ENCODE assay signal across 8 cellular contexts in genomic region chr1:16009030-16009460, GRCh38. TPM values are rescaled to one million over a fixed set of nuclear protein-coding genes. Genes with fewer than 3 reads are reported as not detected.
DNase-seq lines count a peak whose midpoint lies in the region; ATAC-seq and TF ChIP-seq lines count a peak whose summit lies in the region.

No MANE protein-coding gene starts in this region.

- H3K4me2 ChIP-seq in MM.1S (ENCODE audit: low read depth, low read length), result no peak overlapping the region

- TF ChIP-seq POLR2A in heart left ventricle (IDR thresholded peaks at IDR 0.05) (no peak), GM18505 (IDR thresholded peaks at IDR 0.05; ENCODE audit: borderline replicate concordance, extremely low read depth, insufficient read depth, insufficient read length) (no peak)

- H3K27ac ChIP-seq in MM.1S (ENCODE audit: low read length) (no peak overlapping the region), heart left ventricle (no peak overlapping the region)

- H3F3A ChIP-seq in MM.1S (ENCODE audit: insufficient read depth, low read length), result no peaks in the 10 kb centered on the region

- no peak overlapping the region for H3K4me3 Mint-ChIP-seq in activated naive CD8-positive, alpha-beta T cell treated with anti-CD3 and anti-CD28 coated beads, Interleukin-2, amount 10 ng/mL, durations not matched to agents 7 days and 5 days

- peaks cover 7% of the 10 kb centered on the region for H3K4me1 Mint-ChIP-seq in activated naive CD8-positive, alpha-beta T cell treated with anti-CD3 and anti-CD28 coated beads, Interleukin-2, amount 10 ng/mL, durations not matched to agents 7 days and 5 days

- H3K4me1 ChIP-seq in MM.1S (ENCODE audit: low read length) (peaks cover 5% of the 10 kb centered on the region; the same call in 1 of the 2 replicates), heart left ventricle (peaks cover 0 to 22% (median 15%) of the 10 kb centered on the region in 12 donors)

- TF ChIP-seq CTCF in MM.1S (IDR thresholded peaks at IDR 0.05; ENCODE audit: low read length), result peak; percentile 96
- TF ChIP-seq CTCF in heart left ventricle (IDR thresholded peaks at IDR 0.05), result peak; percentile 94 to 99 (median 97)

- H3K4me3 ChIP-seq in MM.1S (ENCODE audit: low read length), result no peak overlapping the region
- H3K4me3 ChIP-seq in heart left ventricle, result no peak overlapping the region

- H3K9me3 ChIP-seq in MM.1S (replicated peaks; ENCODE audit: insufficient read depth, low read length) (no peaks in the 10 kb centered on the region), heart left ventricle (no peaks in the 10 kb centered on the region)

- H3K36me3 ChIP-seq in MM.1S (replicated peaks; ENCODE audit: insufficient read depth, low read length), result no peaks in the 10 kb centered on the region
- H3K36me3 ChIP-seq in heart left ventricle, result no peaks in the 10 kb centered on the region

- H2AFZ ChIP-seq in MM.1S (ENCODE audit: low read length), result no peak overlapping the region

- H3K9ac ChIP-seq in MM.1S (ENCODE audit: low read length), result no peak overlapping the region

- POLR2A ChIA-PET in activated naive CD8-positive, alpha-beta T cell treated with anti-CD3 and anti-CD28 coated beads, Interleukin-2, amount 10 ng/mL, durations not matched to agents 7 days and 5 days (lab: Charles Lee), result no interaction called here

- H3K27ac Mint-ChIP-seq in activated naive CD8-positive, alpha-beta T cell treated with anti-CD3 and anti-CD28 coated beads, Interleukin-2, amount 10 ng/mL, durations not matched to agents 7 days and 5 days, result no peak overlapping the region

- H3K27me3 ChIP-seq in MM.1S (replicated peaks; ENCODE audit: insufficient read depth, low read length), result peaks cover 19% of the 10 kb centered on the region
- peaks cover 0 to 5% (median 0%) of the 10 kb centered on the region in 9 donors for H3K27me3 ChIP-seq in heart left ventricle

- DNase-seq in G401 (ENCODE audit: low spot score) (peak; percentile 93), MM.1S (peak; percentile 55), SW480 (ENCODE audit: low spot score) (peak; percentile 62), heart left ventricle (peak; percentile 76 to 88 (median 79)), renal cortical epithelial cell (ENCODE audit: low read depth) (peak; percentile 47)
- peak; percentile 73 for DNase-seq in activated naive CD8-positive, alpha-beta T cell treated with anti-CD3 and anti-CD28 coated beads, Interleukin-2, amount 10 ng/mL, durations not matched to agents 7 days and 5 days

- no peaks in the 10 kb centered on the region for H3K36me3 Mint-ChIP-seq in activated naive CD8-positive, alpha-beta T cell treated with anti-CD3 and anti-CD28 coated beads, Interleukin-2, amount 10 ng/mL, durations not matched to agents 7 days and 5 days

- peaks cover 10% of the 10 kb centered on the region for H3K27me3 Mint-ChIP-seq in activated naive CD8-positive, alpha-beta T cell treated with anti-CD3 and anti-CD28 coated beads, Interleukin-2, amount 10 ng/mL, durations not matched to agents 7 days and 5 days

- 0 to 3% (median 1%) methylated on average over 4 of the region's 4 CpGs for WGBS in heart left ventricle, 4 donors

- H3K9me3 Mint-ChIP-seq in activated naive CD8-positive, alpha-beta T cell treated with anti-CD3 and anti-CD28 coated beads, Interleukin-2, amount 10 ng/mL, durations not matched to agents 7 days and 5 days, result no peaks in the 10 kb centered on the region

- no peaks in the 10 kb centered on the region for H3K9me2 ChIP-seq in MM.1S (replicated peaks; ENCODE audit: insufficient read depth, low read length)

- H4K20me1 ChIP-seq in MM.1S (ENCODE audit: insufficient read depth, low read length), result no peaks in the 10 kb centered on the region

- peak; percentile 43 for ATAC-seq in activated naive CD8-positive, alpha-beta T cell treated with anti-CD3 and anti-CD28 coated beads, Interleukin-2, amount 10 ng/mL, durations not matched to agents 7 days and 5 days (ENCODE audit: low read depth)
- ATAC-seq in heart left ventricle (peak in 2 of 4 donors; percentile 3 to 19), GM18505 (IDR thresholded peaks at IDR 0.05; ENCODE audit: unreplicated experiment) (no peak), HG03520 (IDR thresholded peaks at IDR 0.05; ENCODE audit: unreplicated experiment) (no peak)

- no peaks in the 10 kb centered on the region for H3K79me2 ChIP-seq in MM.1S (ENCODE audit: low read length)

- in situ Hi-C loops in G401 (cut with HindIII; ENCODE audit: low sequenced_read_pairs), result no loop called here

- intact Hi-C loops in heart left ventricle (cut with DNase I), result loop anchor here (1.0 to 5.0 kb wide), 7 partner anchors 23 to 48 kb away; no protein-coding TSS in a partner anchor

RNA-seq across cellular contexts. Expression of gene SRARP, which starts 5.0 kb away (rescaled TPM):
- not detected in 2 replicates for total RNA-seq in G401 (2014; rRNA removed; shearing (Covaris generic))
- total RNA-seq in activated naive CD8-positive, alpha-beta T cell treated with anti-CD3 and anti-CD28 coated beads, Interleukin-2, amount 10 ng/mL, durations not matched to agents 7 days and 5 days, result not detected
- total RNA-seq in heart left ventricle, result 1 to 10 TPM in 1 of 9 donors, under 1 TPM in 7, not detected in 1; 0.08 to 1.7 (median 0.21) TPM
- polyA plus RNA-seq in heart left ventricle, result 1 to 10 TPM in 1 of 2 donors, under 1 TPM in 1; 0.32 to 1.1 TPM
- not detected in 2 replicates for total RNA-seq in renal cortical epithelial cell

RNA-seq across cellular contexts. Expression of gene HSPB7, which starts 8.8 kb away (rescaled TPM):
- total RNA-seq in G401 (2014; rRNA removed; shearing (Covaris generic)), result 3.2 and 7.1 TPM in 2 replicates
- not detected for total RNA-seq in activated naive CD8-positive, alpha-beta T cell treated with anti-CD3 and anti-CD28 coated beads, Interleukin-2, amount 10 ng/mL, durations not matched to agents 7 days and 5 days
- total RNA-seq in heart left ventricle (over 10,000 TPM in 1 of 9 donors, 1,000 to 10,000 TPM in 8; 2,598 to 10,910 (median 4,655) TPM), renal cortical epithelial cell (0.35 TPM in 2 replicates)
- 1,000 to 10,000 TPM; 7,048 to 8,299 TPM for polyA plus RNA-seq in heart left ventricle

RNA-seq across cellular contexts. Expression of gene CLCNKA, which starts 12.8 kb away (rescaled TPM):
- 0.31 and 1.1 TPM in 2 replicates for total RNA-seq in G401 (2014; rRNA removed; shearing (Covaris generic))
- total RNA-seq in activated naive CD8-positive, alpha-beta T cell treated with anti-CD3 and anti-CD28 coated beads, Interleukin-2, amount 10 ng/mL, durations not matched to agents 7 days and 5 days, result not detected
- 1 to 10 TPM in 1 of 9 donors, under 1 TPM in 6, not detected in 2; 0.25 to 1.1 (median 0.53) TPM for total RNA-seq in heart left ventricle
- under 1 TPM; 0.25 to 0.95 TPM for polyA plus RNA-seq in heart left ventricle
- total RNA-seq in renal cortical epithelial cell, result 0.20 TPM in 1 of 2 replicates, not detected in the other

RNA-seq across cellular contexts. Expression of gene ZBTB17, which starts 33.1 kb away (rescaled TPM):
- 32.8 and 43.4 TPM in 2 replicates for total RNA-seq in G401 (2014; rRNA removed; shearing (Covaris generic))
- total RNA-seq in activated naive CD8-positive, alpha-beta T cell treated with anti-CD3 and anti-CD28 coated beads, Interleukin-2, amount 10 ng/mL, durations not matched to agents 7 days and 5 days, result 10 to 100 TPM; 46.4 to 47.6 TPM
- total RNA-seq in heart left ventricle, result 10 to 100 TPM; 14.5 to 29.2 (median 20.7) TPM
- polyA plus RNA-seq in heart left ventricle, result 10 to 100 TPM; 26.5 to 28.2 TPM
- total RNA-seq in renal cortical epithelial cell, result 30.4 and 31.9 TPM in 2 replicates

RNA-seq across cellular contexts. Expression of gene CLCNKB, which starts 34.5 kb away (rescaled TPM):
- total RNA-seq in G401 (2014; rRNA removed; shearing (Covaris generic)), result 1.3 TPM in 1 of 2 replicates, not detected in the other
- not detected for total RNA-seq in activated naive CD8-positive, alpha-beta T cell treated with anti-CD3 and anti-CD28 coated beads, Interleukin-2, amount 10 ng/mL, durations not matched to agents 7 days and 5 days
- total RNA-seq in heart left ventricle (1 to 10 TPM in 8 of 9 donors, under 1 TPM in 1; 0.51 to 2.7 (median 1.8) TPM), renal cortical epithelial cell (0.35 and 0.60 TPM in 2 replicates)
- 1 to 10 TPM in 1 of 2 donors, under 1 TPM in 1; 0.50 to 1.5 TPM for polyA plus RNA-seq in heart left ventricle

Comparison
In these comparisons a context has a peak if more than half of its experiments do, and no peak if none do; other contexts are left out.
1. RNA of gene HSPB7, which starts 8.8 kb away (total RNA-seq): 2,598 to 10,910 TPM in heart left ventricle; 3.2 to 7.1 TPM in G401, 0.35 TPM in renal cortical epithelial cell and not detected in activated naive CD8-positive, alpha-beta T cell treated with anti-CD3 and anti-CD28 coated beads, Interleukin-2, amount 10 ng/mL, durations not matched to agents 7 days and 5 days; every median in the first group is over 100 times any median in the second.
2. Peak in every context shown above with its lines, with median percentiles within 50 percentile points of each other: DNase-seq.